Comparison of ENCODE assay signal across 8 cellular contexts in the genomic region with DNA sequence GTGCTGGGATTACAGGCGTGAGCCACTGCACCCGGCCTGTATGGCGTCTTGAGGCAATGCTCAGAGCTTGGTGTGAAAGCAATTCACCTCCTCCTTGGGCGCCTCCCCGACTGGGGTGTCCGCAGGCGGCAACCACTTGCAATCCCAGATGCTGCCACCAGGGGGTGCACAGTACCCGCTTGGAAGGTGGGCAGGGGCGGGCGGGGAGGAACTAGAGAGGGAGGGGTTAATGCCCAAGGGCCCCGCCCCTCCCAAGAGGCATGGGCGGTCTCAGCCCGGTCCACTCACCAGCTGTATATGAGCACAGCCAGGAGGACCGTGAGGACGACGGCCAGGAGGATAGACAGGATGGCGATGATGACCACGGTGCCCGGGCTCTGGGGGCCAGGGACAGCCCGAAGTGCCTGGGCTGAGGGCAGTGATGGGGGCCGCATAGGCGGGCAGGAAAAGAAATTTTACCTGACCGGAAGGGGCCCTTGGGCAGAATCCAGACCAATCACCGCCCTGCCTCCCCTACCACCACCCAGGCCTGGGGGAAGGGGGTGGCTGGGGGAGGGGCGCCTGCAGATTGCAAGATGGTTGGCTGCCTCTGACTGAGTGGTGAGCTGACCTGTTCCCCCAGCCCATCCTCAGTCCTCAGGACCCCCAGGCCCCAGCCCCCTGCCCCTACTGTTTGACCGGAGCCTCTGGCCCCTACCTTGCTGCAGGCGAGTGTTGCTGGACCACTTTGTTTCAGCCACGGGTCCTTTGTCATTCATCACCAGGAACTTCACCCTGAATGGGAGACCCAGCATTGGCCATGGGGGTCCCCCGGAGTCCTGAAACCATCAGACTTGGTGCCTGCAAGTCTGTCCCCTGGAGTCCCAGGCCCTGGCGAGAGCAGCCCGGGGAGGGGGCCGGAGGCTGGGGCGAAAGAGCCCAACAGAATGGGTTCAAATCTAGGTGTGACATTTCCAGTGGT. TPM values are rescaled to one million over a fixed set of nuclear protein-coding genes. Genes with fewer than 3 reads are reported as not detected.
DNase-seq lines count a peak whose midpoint lies in the region; ATAC-seq and TF ChIP-seq lines count a peak whose summit lies in the region.
"Not testable (repeated sequence)": the region's sequence is repeated elsewhere in the genome, so short reads cannot be mapped to it uniquely, and the experiment has no call there.

No MANE protein-coding gene starts in this region.

- H3K36me3 ChIP-seq in hepatocyte (replicated peaks; ENCODE audit: insufficient read depth, low read depth): not testable (repeated sequence)

- H3K4me2 ChIP-seq in hepatocyte: peak overlapping the region; percentile 71

- H2AFZ ChIP-seq in hepatocyte: not testable (repeated sequence)

- not testable (repeated sequence) for H3K4me1 Mint-ChIP-seq in brain; type B pancreatic cell (ENCODE audit: unreplicated experiment)

- ATAC-seq in HG02759 (IDR thresholded peaks at IDR 0.05; ENCODE audit: unreplicated experiment): peak; percentile 88

- not testable (repeated sequence) for H3K79me2 ChIP-seq in hepatocyte

- not testable (repeated sequence) for H3K27me3 Mint-ChIP-seq in brain, type B pancreatic cell

- H4K20me1 ChIP-seq in hepatocyte (ENCODE audit: insufficient read depth, poor library complexity, severe bottlenecking): not testable (repeated sequence)

- not testable (repeated sequence) for H3K27me3 ChIP-seq in hepatocyte

- peak; percentile 63 for TF ChIP-seq CTCF in GM13977 (IDR thresholded peaks at IDR 0.05; ENCODE audit: extremely low read depth, insufficient read depth, missing control alignments)
- TF ChIP-seq CTCF in brain (conservative IDR thresholded peaks at IDR 0.05): peak; percentile 61 to 77
- TF ChIP-seq CTCF in hepatocyte (IDR thresholded peaks at IDR 0.05; ENCODE audit: poor library complexity): peak; percentile 63
- peak; percentile 80 for TF ChIP-seq CTCF in type B pancreatic cell (conservative IDR thresholded peaks at IDR 0.05)

- H3K36me3 Mint-ChIP-seq in brain, type B pancreatic cell: not testable (repeated sequence)

- not testable (repeated sequence) for H3K4me1 ChIP-seq in hepatocyte (ENCODE audit: insufficient read depth)

- not testable (repeated sequence) for H3K27ac ChIP-seq in hepatocyte

- H3K4me3 Mint-ChIP-seq in brain: peak overlapping the region in 2 of 5 experiments; percentile 49 to 64
- H3K4me3 Mint-ChIP-seq in type B pancreatic cell: peak overlapping the region; percentile 78

- H3K9me2 ChIP-seq in hepatocyte (replicated peaks; ENCODE audit: insufficient read depth): not testable (repeated sequence)

- 32% methylated on average over 24 of the region's 33 CpGs for WGBS in hepatocyte (ENCODE audit: low lambda C conversion rate, missing lambda C conversion rate)

- H3K27ac Mint-ChIP-seq in brain: peak overlapping the region in 1 of 5 experiments; percentile 75
- not testable (repeated sequence) for H3K27ac Mint-ChIP-seq in type B pancreatic cell

- DNase-seq in GM13977 (ENCODE audit: low spot score): not testable (repeated sequence)
- DNase-seq in NCI-H2029 (lab: John Stamatoyannopoulos, UW): peak; percentile 45
- peak; percentile 89 for DNase-seq in activated CD4-positive, CD25-positive, alpha-beta regulatory T cell treated with anti-CD3 and anti-CD28 coated beads, Interleukin-2, amount 50 U/mL, for 72 hours
- DNase-seq in hepatocyte (ENCODE audit: low spot score): peak; percentile 71
- DNase-seq in renal cortical epithelial cell (ENCODE audit: low read depth): peak; percentile 30
- peak; percentile 81 for DNase-seq in type B pancreatic cell (ENCODE audit: extremely low spot score, unreplicated experiment)

- not testable (repeated sequence) for H3K9me3 ChIP-seq in hepatocyte (ENCODE audit: low read depth)

- in situ Hi-C loops in GM13977 (cut with MboI; ENCODE audit: low pct_unique_long_range_greater_than_20kb, low sequenced_read_pairs, unreplicated experiment): not testable (repeated sequence)

- not testable (repeated sequence) for H3K9me3 Mint-ChIP-seq in brain, type B pancreatic cell

- H3K4me3 ChIP-seq in hepatocyte: not testable (repeated sequence)

RNA-seq across cellular contexts. Expression of gene SPDYE1, which starts 11.5 kb away (rescaled TPM):
- polyA plus RNA-seq in brain (ENCODE audit: insufficient read depth, low read depth, low replicate concordance) (not detected), hepatocyte (0.51 and 0.99 TPM in 2 replicates)
- total RNA-seq in hepatocyte (not detected in 2 replicates), renal cortical epithelial cell (not detected in 2 replicates), type B pancreatic cell (ENCODE audit: low replicate concordance) (not detected in 2 replicates)

RNA-seq across cellular contexts. Expression of gene DBNL, which starts 58.3 kb away (rescaled TPM):
- polyA plus RNA-seq in brain (ENCODE audit: insufficient read depth, low read depth, low replicate concordance): 115 TPM
- 70.6 and 81.8 TPM in 2 replicates for total RNA-seq in hepatocyte
- polyA plus RNA-seq in hepatocyte: 87.2 and 91.1 TPM in 2 replicates
- total RNA-seq in renal cortical epithelial cell: 158 and 181 TPM in 2 replicates
- 62.8 and 71.7 TPM in 2 replicates for total RNA-seq in type B pancreatic cell (ENCODE audit: low replicate concordance)

RNA-seq across cellular contexts. Expression of gene UBE2D4, which starts 59.9 kb away (rescaled TPM):
- polyA plus RNA-seq in brain (ENCODE audit: insufficient read depth, low read depth, low replicate concordance) (44.4 TPM), hepatocyte (11.7 and 22.7 TPM in 2 replicates)
- total RNA-seq in hepatocyte (12.0 and 16.7 TPM in 2 replicates), renal cortical epithelial cell (10.4 and 17.0 TPM in 2 replicates), type B pancreatic cell (ENCODE audit: low replicate concordance) (11.4 and 16.7 TPM in 2 replicates)
